24 cellular contexts compared by ENCODE assay signal in genomic region chr20:34886122-34886521, GRCh38.
"Had no signal": no experiment of that assay in that cellular context is flagged by ENCODE, and none has a peak within 500 bp of the region (broad histone marks: within the 10 kb centered on the region; RNA-seq: fewer than 3 reads in every experiment).

No MANE protein-coding gene starts in this region.

- FAIRE-seq: bronchial epithelial cell had no signal

- H3K9me3 ChIP-seq: body of pancreas had no signal

- DNase-seq: activated CD4-positive, alpha-beta T cell treated with anti-CD3 and anti-CD28 coated beads for 36 hours; activated CD4-positive, alpha-beta T cell treated with anti-CD3 and anti-CD28 coated beads, Interleukin-2, amount 50 U/mL, for 1 hour; activated CD4-positive, CD25-positive, alpha-beta regulatory T cell; activated CD8-positive, alpha-beta memory T cell treated with anti-CD3 and anti-CD28 coated beads, Interleukin-2, amount 50 U/mL, for 48 hours; activated CD8-positive, alpha-beta T cell treated with anti-CD3 and anti-CD28 coated beads for 36 hours; activated effector memory CD4-positive, alpha-beta T cell treated with Interleukin-2 at 50 U/mL for 16 hours; activated naive CD4-positive, alpha-beta T cell; activated T-cell treated with anti-CD3 and anti-CD28 coated beads, Interleukin-2, amount 50 U/mL, for 1 hour; aorta; central memory CD4-positive, alpha-beta T cell; MM.1S; NCI-H1105; NCI-H1436; NCI-H1694 treated with DMSO at 0.1 percent for 48 hours; NCI-H2029 treated with DMSO at 0.1 percent for 48 hours; NCI-H345; NCI-H510A; NCI-H526 treated with DMSO at 0.1 percent for 48 hours; NCI-H82; SIG-M5; T-helper 17 cell; T-helper 9 cell had no signal

- ATAC-seq: activated CD4-positive, alpha-beta T cell treated with anti-CD3 and anti-CD28 coated beads for 36 hours; activated CD8-positive, alpha-beta T cell treated with anti-CD3 and anti-CD28 coated beads for 36 hours; body of pancreas; T-helper 17 cell had no signal

- H3K4me3 ChIP-seq: body of pancreas had no signal

- H3K27me3 ChIP-seq: body of pancreas had no signal
